ENCODE assay signal across 8 cellular contexts in genomic region chr1:43992232-43992995, GRCh38. TPM values are rescaled to one million over a fixed set of nuclear protein-coding genes. Genes with fewer than 3 reads are reported as not detected.
DNase-seq lines count a peak whose midpoint lies in the region; ATAC-seq, FAIRE-seq and TF ChIP-seq lines count a peak whose summit lies in the region.

No MANE protein-coding gene starts in this region.

- ATAC-seq in activated CD8-positive, alpha-beta memory T cell treated with anti-CD3 and anti-CD28 coated beads, Interleukin-2, amount 10 ng/mL, durations not matched to agents 7 days and 5 days: no peak
- ATAC-seq in HG03280 (IDR thresholded peaks at IDR 0.05; ENCODE audit: unreplicated experiment) (no peak), HG02798 (IDR thresholded peaks at IDR 0.05; ENCODE audit: poor library complexity, unreplicated experiment) (no peak)

- no peaks in the 10 kb centered on the region for H3K9me3 Mint-ChIP-seq in activated CD8-positive, alpha-beta memory T cell treated with anti-CD3 and anti-CD28 coated beads, Interleukin-2, amount 10 ng/mL, durations not matched to agents 7 days and 5 days (ENCODE audit: low read depth)
- no peaks in the 10 kb centered on the region for H3K9me3 Mint-ChIP-seq in activated naive CD8-positive, alpha-beta T cell treated with anti-CD3 and anti-CD28 coated beads for 36 hours

- H3K36me3 ChIP-seq in kidney (ENCODE audit: control insufficient read depth in 1 of 2, insufficient read depth in 2 of 2, low read length in 2 of 2) (no peaks in the 10 kb centered on the region), thyroid gland (no peaks in the 10 kb centered on the region)

- H3K9me3 ChIP-seq in kidney (ENCODE audit: control insufficient read depth in 1 of 2, low read length in 2 of 2): no peaks in the 10 kb centered on the region
- H3K9me3 ChIP-seq in thyroid gland: no peaks in the 10 kb centered on the region

- peaks cover 16% of the 10 kb centered on the region for H3K4me1 Mint-ChIP-seq in activated CD8-positive, alpha-beta memory T cell treated with anti-CD3 and anti-CD28 coated beads, Interleukin-2, amount 10 ng/mL, durations not matched to agents 7 days and 5 days
- peaks cover 13% of the 10 kb centered on the region for H3K4me1 Mint-ChIP-seq in activated naive CD8-positive, alpha-beta T cell treated with anti-CD3 and anti-CD28 coated beads for 36 hours

- DNase-seq in activated CD8-positive, alpha-beta memory T cell treated with anti-CD3 and anti-CD28 coated beads, Interleukin-2, amount 10 ng/mL, durations not matched to agents 7 days and 5 days: no peak
- DNase-seq in activated CD8-positive, alpha-beta memory T cell treated with anti-CD3 and anti-CD28 coated beads for 24 hours: no peak
- DNase-seq in activated naive CD8-positive, alpha-beta T cell treated with anti-CD3 and anti-CD28 coated beads for 36 hours: no peak
- DNase-seq in kidney: no peak
- no peak for DNase-seq in thyroid gland
- no peak for DNase-seq in SW 1271 (lab: John Stamatoyannopoulos, UW)

- H3K36me3 Mint-ChIP-seq in activated CD8-positive, alpha-beta memory T cell treated with anti-CD3 and anti-CD28 coated beads, Interleukin-2, amount 10 ng/mL, durations not matched to agents 7 days and 5 days: no peaks in the 10 kb centered on the region
- no peaks in the 10 kb centered on the region for H3K36me3 Mint-ChIP-seq in activated naive CD8-positive, alpha-beta T cell treated with anti-CD3 and anti-CD28 coated beads for 36 hours

- peak overlapping the region; percentile 24 for H3K27ac Mint-ChIP-seq in activated CD8-positive, alpha-beta memory T cell treated with anti-CD3 and anti-CD28 coated beads, Interleukin-2, amount 10 ng/mL, durations not matched to agents 7 days and 5 days
- peak overlapping the region; percentile 68 for H3K27ac Mint-ChIP-seq in activated naive CD8-positive, alpha-beta T cell treated with anti-CD3 and anti-CD28 coated beads for 36 hours

- TF ChIP-seq POLR2A in thyroid gland (IDR thresholded peaks at IDR 0.05): no peak

- H3K4me1 ChIP-seq in kidney (ENCODE audit: control insufficient read depth in 1 of 2, insufficient read depth in 1 of 2, low read depth in 1 of 2, low read length in 2 of 2) (peaks cover under 1 to 16% of the 10 kb centered on the region in 2 donors), thyroid gland (peaks cover 15 to 17% of the 10 kb centered on the region in 2 donors)

- H3K27ac ChIP-seq in kidney (ENCODE audit: low read depth in 2 of 2, low read length in 2 of 2) (peak overlapping the region; percentile 59 to 92), thyroid gland (peak overlapping the region; percentile 73 to 77 (median 76))

- H3K4me3 ChIP-seq in kidney (ENCODE audit: low read length in 2 of 2): peak overlapping the region; percentile 44 to 80
- H3K4me3 ChIP-seq in thyroid gland (replicated peaks in 1 of 3): peak overlapping the region; percentile 28 to 53 (median 36)

- TF ChIP-seq CTCF in kidney (IDR thresholded peaks at IDR 0.05; ENCODE audit: borderline replicate concordance, extremely low read depth, insufficient read depth) (no peak), thyroid gland (IDR thresholded peaks at IDR 0.05) (no peak)

- intact Hi-C loops in kidney (cut with DNase I): no loop called here
- intact Hi-C loops in thyroid gland (cut with DNase I): no loop called here

- H3K27me3 ChIP-seq in thyroid gland: no peaks in the 10 kb centered on the region

- peak overlapping the region in 1 of 2 donors; percentile 81 for H3K9ac ChIP-seq in kidney (ENCODE audit: low read length in 2 of 2)

- FAIRE-seq in kidney (lab: Jason Lieb, UNC): no peak

- CTCF ChIA-PET in activated CD8-positive, alpha-beta memory T cell treated with anti-CD3 and anti-CD28 coated beads, Interleukin-2, amount 10 ng/mL, durations not matched to agents 7 days and 5 days (lab: Charles Lee): interaction anchor here (1.2 to 3.7 kb wide), 6 partner anchors 13 to 56 kb away, joined by 3 to 17 read pairs (median 8); partner anchors contain the start of genes ATP6V0B and DPH2

- no peaks in the 10 kb centered on the region for H3K27me3 Mint-ChIP-seq in activated CD8-positive, alpha-beta memory T cell treated with anti-CD3 and anti-CD28 coated beads, Interleukin-2, amount 10 ng/mL, durations not matched to agents 7 days and 5 days
- no peaks in the 10 kb centered on the region for H3K27me3 Mint-ChIP-seq in activated naive CD8-positive, alpha-beta T cell treated with anti-CD3 and anti-CD28 coated beads for 36 hours

- peak overlapping the region; percentile 83 for H3K4me3 Mint-ChIP-seq in activated CD8-positive, alpha-beta memory T cell treated with anti-CD3 and anti-CD28 coated beads, Interleukin-2, amount 10 ng/mL, durations not matched to agents 7 days and 5 days
- H3K4me3 Mint-ChIP-seq in activated naive CD8-positive, alpha-beta T cell treated with anti-CD3 and anti-CD28 coated beads for 36 hours: peak overlapping the region; percentile 85

- WGBS in thyroid gland, 2 donors: 39 to 41% methylated on average over 11 of the region's 11 CpGs

RNA-seq across cellular contexts. Expression of gene CCDC24, which starts 1.0 kb away (rescaled TPM):
- total RNA-seq in activated CD8-positive, alpha-beta memory T cell treated with anti-CD3 and anti-CD28 coated beads, Interleukin-2, amount 10 ng/mL, durations not matched to agents 7 days and 5 days: 1 to 10 TPM; 1.3 to 1.5 TPM
- 1 to 10 TPM; 1.0 to 1.5 TPM for total RNA-seq in activated naive CD8-positive, alpha-beta T cell treated with anti-CD3 and anti-CD28 coated beads for 36 hours
- total RNA-seq in kidney: 24.3 TPM
- 35.6 TPM for polyA plus RNA-seq in kidney (ENCODE audit: insufficient read depth, low read depth, low replicate concordance)
- 10 to 100 TPM in 3 of 4 donors, 1 to 10 TPM in 1; 8.0 to 25.4 (median 11.7) TPM for total RNA-seq in thyroid gland

RNA-seq across cellular contexts. Expression of gene B4GALT2, which starts 13.4 kb away (rescaled TPM):
- total RNA-seq in activated CD8-positive, alpha-beta memory T cell treated with anti-CD3 and anti-CD28 coated beads, Interleukin-2, amount 10 ng/mL, durations not matched to agents 7 days and 5 days: 10 to 100 TPM; 20.1 to 25.5 TPM
- total RNA-seq in activated naive CD8-positive, alpha-beta T cell treated with anti-CD3 and anti-CD28 coated beads for 36 hours: 10 to 100 TPM; 38.5 to 41.6 TPM
- total RNA-seq in kidney (25.1 TPM), thyroid gland (10 to 100 TPM; 22.3 to 30.3 (median 24.7) TPM)
- 32.5 TPM for polyA plus RNA-seq in kidney (ENCODE audit: insufficient read depth, low read depth, low replicate concordance)

RNA-seq across cellular contexts. Expression of gene ATP6V0B, which starts 17.7 kb away (rescaled TPM):
- total RNA-seq in activated CD8-positive, alpha-beta memory T cell treated with anti-CD3 and anti-CD28 coated beads, Interleukin-2, amount 10 ng/mL, durations not matched to agents 7 days and 5 days: 100 to 1,000 TPM; 108 to 139 TPM
- total RNA-seq in activated naive CD8-positive, alpha-beta T cell treated with anti-CD3 and anti-CD28 coated beads for 36 hours: 100 to 1,000 TPM; 116 to 122 TPM
- total RNA-seq in kidney (156 TPM), thyroid gland (100 to 1,000 TPM; 128 to 302 (median 216) TPM)
- 636 TPM for polyA plus RNA-seq in kidney (ENCODE audit: insufficient read depth, low read depth, low replicate concordance)

RNA-seq across cellular contexts. Expression of gene DPH2, which starts 22.6 kb away (rescaled TPM):
- 10 to 100 TPM; 28.1 to 39.8 TPM for total RNA-seq in activated CD8-positive, alpha-beta memory T cell treated with anti-CD3 and anti-CD28 coated beads, Interleukin-2, amount 10 ng/mL, durations not matched to agents 7 days and 5 days
- 10 to 100 TPM; 65.2 to 66.7 TPM for total RNA-seq in activated naive CD8-positive, alpha-beta T cell treated with anti-CD3 and anti-CD28 coated beads for 36 hours
- 24.0 TPM for total RNA-seq in kidney
- 15.9 TPM for polyA plus RNA-seq in kidney (ENCODE audit: insufficient read depth, low read depth, low replicate concordance)
- 10 to 100 TPM; 13.4 to 26.7 (median 22.3) TPM for total RNA-seq in thyroid gland

RNA-seq across cellular contexts. Expression of gene SLC6A9, which starts 38.8 kb away (rescaled TPM):
- 1 to 10 TPM; 2.6 to 5.3 TPM for total RNA-seq in activated CD8-positive, alpha-beta memory T cell treated with anti-CD3 and anti-CD28 coated beads, Interleukin-2, amount 10 ng/mL, durations not matched to agents 7 days and 5 days
- 10 to 100 TPM; 13.5 to 14.8 TPM for total RNA-seq in activated naive CD8-positive, alpha-beta T cell treated with anti-CD3 and anti-CD28 coated beads for 36 hours
- total RNA-seq in kidney: 12.6 TPM
- polyA plus RNA-seq in kidney (ENCODE audit: insufficient read depth, low read depth, low replicate concordance): 2.0 TPM
- 10 to 100 TPM in 1 of 4 donors, 1 to 10 TPM in 3; 7.2 to 11.3 (median 7.6) TPM for total RNA-seq in thyroid gland
